Comparison of ENCODE assay signal across 23 cellular contexts in genomic region chr3:161859057-161859456, GRCh38.
DNase-seq lines count a peak whose midpoint lies in the region; ATAC-seq and TF ChIP-seq lines count a peak whose summit lies in the region.
"Had no signal": no experiment of that assay in that cellular context is flagged by ENCODE, and none has a peak within 500 bp of the region (broad histone marks: within the 10 kb centered on the region; RNA-seq: fewer than 3 reads in every experiment).

No MANE protein-coding gene starts in this region.

- no peaks in the 10 kb centered on the region for H3K79me2 ChIP-seq in Loucy (ENCODE audit: insufficient read depth, low read length)

- H3K27ac ChIP-seq in iPS-18a (ENCODE audit: low read length): no peak overlapping the region
- H3K27ac ChIP-seq: BLaER1 had no signal

- no peaks in the 10 kb centered on the region for H3K9me2 ChIP-seq in Loucy (replicated peaks; ENCODE audit: low read depth, low read length)

- no peaks in the 10 kb centered on the region for H4K20me1 ChIP-seq in Loucy (ENCODE audit: insufficient read depth, low read length, poor library complexity, severe bottlenecking)
- H4K20me1 ChIP-seq: BLaER1 had no signal

- H3K9ac ChIP-seq in Loucy (ENCODE audit: low read depth, low read length, poor library complexity, severe bottlenecking) (peak overlapping the region; percentile 55), iPS-18a (ENCODE audit: low read length) (peak overlapping the region; percentile 5)
- H3K9ac ChIP-seq: BLaER1 had no signal

- H3F3A ChIP-seq in Loucy (ENCODE audit: low read depth): peaks cover 18% of the 10 kb centered on the region; the same call in 1 of the 2 replicates

- peak overlapping the region; percentile 69 for H3K4me2 ChIP-seq in Loucy (ENCODE audit: low read depth, low read length, poor library complexity, severe bottlenecking)
- H3K4me2 ChIP-seq: BLaER1 had no signal

- H2AFZ ChIP-seq in Loucy (ENCODE audit: low read length): no peak overlapping the region

- no peak for TF ChIP-seq CTCF in Loucy (conservative IDR thresholded peaks at IDR 0.05; ENCODE audit: low read length)

- H3K4me3 ChIP-seq in Loucy (ENCODE audit: low read length, poor library complexity, severe bottlenecking): peak overlapping the region; percentile 62
- H3K4me3 ChIP-seq in iPS-18a (ENCODE audit: low read length): no peak overlapping the region
- H3K4me3 ChIP-seq: BLaER1, GM12878 had no signal

- DNase-seq in amniotic epithelial cell (ENCODE audit: low read depth) (peak; percentile 8), NCI-H2081 treated with DMSO at 0.1 percent for 48 hours (lab: John Stamatoyannopoulos, UW) (no peak), hepatic stellate cell (ENCODE audit: low spot score) (no peak)
- DNase-seq: 8988T; ACHN; BE2C; C1 segment of cervical spinal cord; CD4-positive, alpha-beta memory T cell; CD4-positive, CD25-positive, alpha-beta regulatory T cell; CD8-positive, alpha-beta memory T cell; COR-L47; DMS 273 treated with DMSO at 0.1 percent for 48 hours; DMS153; DMS53; DMS79; DND-41; EL; GDM1 had no signal

- H3K27me3 ChIP-seq in Loucy (ENCODE audit: insufficient read depth, low read length, poor library complexity, severe bottlenecking) (no peaks in the 10 kb centered on the region), iPS-18a (ENCODE audit: control insufficient read depth, insufficient read depth, low read length) (no peaks in the 10 kb centered on the region)
- H3K27me3 ChIP-seq: BE2C, BLaER1 had no signal

- H3K36me3 ChIP-seq in Loucy (ENCODE audit: insufficient read depth, low read length): no peaks in the 10 kb centered on the region
- H3K36me3 ChIP-seq in iPS-18a (ENCODE audit: control insufficient read depth, low read depth, low read length): no peaks in the 10 kb centered on the region
- H3K36me3 ChIP-seq: BE2C, BLaER1 had no signal

- H3K9me3 ChIP-seq in Loucy (ENCODE audit: insufficient read depth, low read depth, low read length): no peaks in the 10 kb centered on the region
- H3K9me3 ChIP-seq in iPS-18a (ENCODE audit: control insufficient read depth, low read depth, low read length): no peaks in the 10 kb centered on the region
- H3K9me3 ChIP-seq: BE2C, BLaER1 had no signal

- ATAC-seq in HG03108 (IDR thresholded peaks at IDR 0.05; ENCODE audit: unreplicated experiment): no peak
- ATAC-seq: GM12878 had no signal

- H3K4me1 ChIP-seq in Loucy (ENCODE audit: insufficient read depth, low read length, poor library complexity, severe bottlenecking) (peaks cover 47% of the 10 kb centered on the region), iPS-18a (ENCODE audit: control insufficient read depth, low read depth, low read length) (peaks cover 8% of the 10 kb centered on the region)
- H3K4me1 ChIP-seq: BE2C, BLaER1 had no signal
